Comparison of ENCODE assay signal across 8 cellular contexts in genomic region chr16:88977028-88977844, GRCh38. TPM values are rescaled to one million over a fixed set of nuclear protein-coding genes. Genes with fewer than 3 reads are reported as not detected.
A peak's percentile ranks its signal among the peaks of the same experiment; 100 is the strongest.
DNase-seq lines count a peak whose midpoint lies in the region; FAIRE-seq and TF ChIP-seq lines count a peak whose summit lies in the region.

CBFA2T3 (minus strand) TSS chr16:88977207; CDS start chr16:88976807, 400 bp downstream.

- no peaks in the 10 kb centered on the region for H3K27me3 ChIP-seq in SJCRH30
- H3K27me3 ChIP-seq in stomach: peaks cover 0 to 79% (median 23%) of the 10 kb centered on the region in 3 donors
- H3K27me3 ChIP-seq in Caco-2 (replicated peaks; ENCODE audit: control insufficient read depth, insufficient read depth, low read length): no peaks in the 10 kb centered on the region; the same call in 1 of the 2 replicates

- peaks cover 23% of the 10 kb centered on the region for H3K4me1 ChIP-seq in SJCRH30
- peaks cover 0 to 33% (median 19%) of the 10 kb centered on the region in 4 donors for H3K4me1 ChIP-seq in stomach
- H3K4me1 ChIP-seq in Caco-2: no peaks in the 10 kb centered on the region

- H3K36me3 ChIP-seq in SJCRH30 (no peaks in the 10 kb centered on the region; the same call in 1 of the 2 replicates), stomach (no peaks in the 10 kb centered on the region), Caco-2 (ENCODE audit: control insufficient read depth, insufficient read depth, low read length) (no peaks in the 10 kb centered on the region)

- intact Hi-C loops in stomach (cut with DNase I; ENCODE audit: low total_unique reads): no loop called here
- intact Hi-C loops in Caco-2 (cut with micrococcal nuclease; ENCODE audit: unreplicated experiment): no loop called here

- H3K27ac Mint-ChIP-seq in Caco-2 (ENCODE audit: unreplicated experiment): no peak within 1 kb of the TSS

- TF ChIP-seq CTCF in stomach (IDR thresholded peaks at IDR 0.05) (no peak), Caco-2 (IDR thresholded peaks at IDR 0.05; ENCODE audit: insufficient read depth in 1 of 2, low read depth in 1 of 2, low read length in 1 of 2, severe bottlenecking in 1 of 2, unreplicated experiment in 1 of 2) (no peak)

- no peaks in the 10 kb centered on the region for H3K36me3 Mint-ChIP-seq in Caco-2 (ENCODE audit: insufficient read depth, unreplicated experiment)

- WGBS in stomach, 5 donors: 35 to 45% (median 40%) methylated on average over 21 to 31 of the region's 31 CpGs

- H3K4me3 Mint-ChIP-seq in Caco-2 (ENCODE audit: unreplicated experiment): no peak within 1 kb of the TSS

- BruUV-seq in Caco-2 (replicated peaks; lab: Mats Ljungman, UMichigan): no TSS peak

- no peak for DNase-seq in GM19239 (ENCODE audit: insufficient read length, low spot score)
- DNase-seq in SJCRH30: peak; percentile 91 to 93
- peak in 35 of 51 donors; percentile 2 to 66 (median 25) for DNase-seq in hypothalamus (lab: John Stamatoyannopoulos, UW)
- peak; percentile 56 for DNase-seq in stomach
- no peak for DNase-seq in NCI-H1105 (lab: John Stamatoyannopoulos, UW)
- no peak for DNase-seq in NCI-H1930 (lab: John Stamatoyannopoulos, UW)
- no peak for DNase-seq in D341Med (ENCODE audit: low spot score)
- no peak for DNase-seq in Caco-2

- H3K4me1 Mint-ChIP-seq in Caco-2 (ENCODE audit: low read depth, unreplicated experiment): no peaks in the 10 kb centered on the region

- POLR2A ChIA-PET in Caco-2 (lab: Charles Lee): no interaction called here

- CTCF ChIA-PET in Caco-2 (lab: Charles Lee): interaction anchor here (0.9 kb wide), 1 partner anchor 240 kb away, joined by 3 read pairs; no protein-coding TSS in a partner anchor

- H3K27me3 Mint-ChIP-seq in Caco-2 (ENCODE audit: insufficient read depth, unreplicated experiment): peaks cover 22% of the 10 kb centered on the region

- H3K27ac ChIP-seq in SJCRH30 (peak within 1 kb of the TSS; percentile 68), stomach (peak within 1 kb of the TSS in 4 of 5 donors; percentile 2 to 53 (median 48))

- H3K4me3 ChIP-seq in SJCRH30 (peak within 1 kb of the TSS; percentile 68), stomach (peak within 1 kb of the TSS; percentile 13 to 39 (median 24)), Caco-2 (ENCODE audit: low read depth, low read length) (no peak within 1 kb of the TSS)

- peak; percentile 94 for FAIRE-seq in GM19239 (lab: Jason Lieb, UNC)

- no peak for TF ChIP-seq POLR2A in stomach (IDR thresholded peaks at IDR 0.05)

- no peaks in the 10 kb centered on the region for H3K9me3 Mint-ChIP-seq in Caco-2 (ENCODE audit: unreplicated experiment)

- no peaks in the 10 kb centered on the region for H3K9me3 ChIP-seq in SJCRH30 (replicated peaks)
- H3K9me3 ChIP-seq in stomach: no peaks in the 10 kb centered on the region
- no peaks in the 10 kb centered on the region for H3K9me3 ChIP-seq in Caco-2

- TF ChIP-seq EP300 in stomach (IDR thresholded peaks at IDR 0.05): no peak

RNA-seq across cellular contexts. Expression of gene CBFA2T3, which starts in this region (rescaled TPM):
- total RNA-seq in SJCRH30 (2014; rRNA removed; shearing (Covaris generic)): 1.8 and 3.5 TPM in 2 replicates
- 10 to 100 TPM in 1 of 5 donors, 1 to 10 TPM in 2, under 1 TPM in 2; 0.58 to 57.6 (median 3.5) TPM for total RNA-seq in stomach
- polyA plus RNA-seq in stomach: 1 to 10 TPM; 1.6 to 2.8 (median 2.1) TPM
- total RNA-seq in Caco-2 (2022): 0.35 and 2.1 TPM in 2 replicates

Comparison
In these comparisons a context has a peak if more than half of its experiments do, and no peak if none do; other contexts are left out.
1. DNase-seq: peak in SJCRH30 (2 of 2), hypothalamus (35 of 51) and stomach (single experiment); none in GM19239 (single experiment), NCI-H1105 (single experiment), NCI-H1930 (0 of 2), D341Med (single experiment) and Caco-2 (0 of 2).